ENCODE assay signal across 1 cellular context in genomic region chr13:27792393-27793218, GRCh38.
TF ChIP-seq lines count a peak whose summit lies in the region.

TSS of gene GSX1 (plus strand) at chr13:27792483. CDS start at chr13:27792691, 208 bp downstream.

TF ChIP-seq in WTC11, 78 proteins besides CTCF, POLR2A, EP300 and RAD21 (continued from another document):
- peak; percentile 25; the same call in 1 of the 2 replicates for TF ChIP-seq ATF2 (CRISPR knock-in tag; IDR thresholded peaks at IDR 0.05; ENCODE audit: borderline replicate concordance, low read depth)
- TF ChIP-seq ZSCAN18 (CRISPR knock-in tag; IDR thresholded peaks at IDR 0.05): no peak
- no peak for TF ChIP-seq ATF1 (CRISPR knock-in tag; IDR thresholded peaks at IDR 0.05)
- no peak for TF ChIP-seq ZNF263 (CRISPR knock-in tag; IDR thresholded peaks at IDR 0.05; ENCODE audit: low read depth)
- TF ChIP-seq NR1H2 (CRISPR knock-in tag; IDR thresholded peaks at IDR 0.05): no peak
- no peak for TF ChIP-seq GRHL2 (CRISPR knock-in tag; IDR thresholded peaks at IDR 0.05; ENCODE audit: insufficient replicate concordance, severe bottlenecking)
- no peak for TF ChIP-seq ERG (CRISPR knock-in tag; IDR thresholded peaks at IDR 0.05)
- peak; percentile 83 for TF ChIP-seq TP53 (CRISPR knock-in tag; IDR thresholded peaks at IDR 0.05)
- peak; percentile 85 for TF ChIP-seq NFE2L1 (CRISPR knock-in tag; IDR thresholded peaks at IDR 0.05)
- TF ChIP-seq ZNF396 (CRISPR knock-in tag; IDR thresholded peaks at IDR 0.05; ENCODE audit: borderline replicate concordance): no peak
- TF ChIP-seq ZNF423 (CRISPR knock-in tag; IDR thresholded peaks at IDR 0.05): 0 out of 2 replicates have a peak, but pooled peaks have one; percentile 18
- no peak for TF ChIP-seq ZNF281 (CRISPR knock-in tag; IDR thresholded peaks at IDR 0.05)
- no peak for TF ChIP-seq SMAD3 (CRISPR knock-in tag; IDR thresholded peaks at IDR 0.05; ENCODE audit: borderline replicate concordance)
- no peak for TF ChIP-seq CREB1 (CRISPR knock-in tag; IDR thresholded peaks at IDR 0.05)
- peak; percentile 84; the same call in 1 of the 2 replicates for TF ChIP-seq ZNF219 (CRISPR knock-in tag; IDR thresholded peaks at IDR 0.05; ENCODE audit: borderline replicate concordance)
- TF ChIP-seq SMAD4 (CRISPR knock-in tag; IDR thresholded peaks at IDR 0.05): peak; percentile 78; the same call in 1 of the 2 replicates
- TF ChIP-seq USF2 (CRISPR knock-in tag; IDR thresholded peaks at IDR 0.05): peak; percentile 33; the same call in 1 of the 2 replicates
- TF ChIP-seq IRF2 (CRISPR knock-in tag; IDR thresholded peaks at IDR 0.05; ENCODE audit: borderline replicate concordance, low read depth): no peak
- no peak for TF ChIP-seq FOXJ3 (CRISPR knock-in tag; IDR thresholded peaks at IDR 0.05; ENCODE audit: borderline replicate concordance)
- TF ChIP-seq ESRRA (CRISPR knock-in tag; IDR thresholded peaks at IDR 0.05; ENCODE audit: borderline replicate concordance): peak; percentile 62; the same call in 1 of the 2 replicates
- 0 out of 2 replicates have a peak, but pooled peaks have one; percentile 39 for TF ChIP-seq CBFB (CRISPR knock-in tag; IDR thresholded peaks at IDR 0.05; ENCODE audit: low read depth)
- peak; percentile 72; the same call in 1 of the 2 replicates for TF ChIP-seq ZNF512 (CRISPR knock-in tag; IDR thresholded peaks at IDR 0.05; ENCODE audit: borderline replicate concordance)
- peak; percentile 67; the same call in 1 of the 2 replicates for TF ChIP-seq TEAD1 (CRISPR knock-in tag; IDR thresholded peaks at IDR 0.05)
- peak; percentile 96 for TF ChIP-seq ARID4B (CRISPR knock-in tag; IDR thresholded peaks at IDR 0.05; ENCODE audit: borderline replicate concordance)
